In genomic region chr10:61753453-61753852, GRCh38 we compare ENCODE assay signal across 19 cellular contexts.
"Had no signal": no experiment of that assay in that cellular context is flagged by ENCODE, and none has a peak within 500 bp of the region (broad histone marks: within the 10 kb centered on the region; RNA-seq: fewer than 3 reads in every experiment).

No MANE protein-coding gene starts in this region.

- H3K4me1 ChIP-seq: neural progenitor cell, testis had no signal

- H3K36me3 Mint-ChIP-seq: activated CD4-positive, alpha-beta memory T cell treated with anti-CD3 and anti-CD28 coated beads for 36 hours; activated naive CD8-positive, alpha-beta T cell; neural progenitor cell had no signal

- ATAC-seq: activated CD4-positive, alpha-beta T cell treated with anti-CD3 and anti-CD28 coated beads for 36 hours; upper lobe of right lung had no signal

- H3K4me2 ChIP-seq: neural progenitor cell had no signal

- H3K4me3 ChIP-seq: neural progenitor cell, ovary, sigmoid colon, stomach, testis, upper lobe of right lung had no signal

- DNase-seq: activated CD4-positive, alpha-beta memory T cell treated with anti-CD3 and anti-CD28 coated beads for 36 hours; activated CD4-positive, alpha-beta T cell treated with anti-CD3 and anti-CD28 coated beads for 36 hours; activated gamma-delta T cell; activated T-cell treated with anti-CD3 and anti-CD28 coated beads, Interleukin-2, amount 50 U/mL, for 48 hours; amniotic stem cell; brain microvascular endothelial cell; cortex of kidney; effector CD4-positive, alpha-beta T cell; foreskin fibroblast; ovary; sigmoid colon; stimulated activated CD4-positive, alpha-beta T cell treated with anti-CD3 and anti-CD28 coated beads, Interleukin-1b, Interleukin-23, amount 100 ng/mL, for 48 hours; stomach; testis; upper lobe of right lung; WERI-Rb-1 had no signal

- H3K27me3 ChIP-seq: brain microvascular endothelial cell, neural progenitor cell, ovary, sigmoid colon, stomach, testis, upper lobe of right lung had no signal

- H2AFZ ChIP-seq: neural progenitor cell had no signal

- H3K4me1 Mint-ChIP-seq: neural progenitor cell had no signal

- H3K9me3 ChIP-seq: ovary, sigmoid colon, stomach, testis, upper lobe of right lung had no signal

- H3K27ac Mint-ChIP-seq: activated CD4-positive, alpha-beta memory T cell treated with anti-CD3 and anti-CD28 coated beads for 36 hours; activated CD4-positive, alpha-beta T cell treated with anti-CD3 and anti-CD28 coated beads for 36 hours; activated naive CD8-positive, alpha-beta T cell; neural progenitor cell had no signal

- H3K27me3 Mint-ChIP-seq: activated CD4-positive, alpha-beta memory T cell treated with anti-CD3 and anti-CD28 coated beads for 36 hours; activated CD4-positive, alpha-beta T cell treated with anti-CD3 and anti-CD28 coated beads for 36 hours; activated naive CD8-positive, alpha-beta T cell; central memory CD8-positive, alpha-beta T cell had no signal

- H3K9me3 Mint-ChIP-seq: activated CD4-positive, alpha-beta memory T cell treated with anti-CD3 and anti-CD28 coated beads for 36 hours; central memory CD8-positive, alpha-beta T cell; neural progenitor cell had no signal

- H3K27ac ChIP-seq: brain microvascular endothelial cell, neural progenitor cell, ovary, sigmoid colon, testis, upper lobe of right lung, WERI-Rb-1 had no signal

- H3K4me3 Mint-ChIP-seq: activated CD4-positive, alpha-beta memory T cell treated with anti-CD3 and anti-CD28 coated beads for 36 hours; activated CD4-positive, alpha-beta T cell treated with anti-CD3 and anti-CD28 coated beads for 36 hours; activated naive CD8-positive, alpha-beta T cell; central memory CD8-positive, alpha-beta T cell; neural progenitor cell had no signal

- H3K36me3 ChIP-seq: brain microvascular endothelial cell, neural progenitor cell, ovary, sigmoid colon, stomach, upper lobe of right lung, WERI-Rb-1 had no signal
